ENCODE assay signal across 1 cellular context in genomic region chr19:54388803-54389144, GRCh38.
TF ChIP-seq lines count a peak whose summit lies in the region.

No MANE protein-coding gene starts in this region.

TF ChIP-seq in WTC11, 78 proteins besides CTCF, POLR2A, EP300 and RAD21 (continued from another document):
- TF ChIP-seq ATF2 (CRISPR knock-in tag; IDR thresholded peaks at IDR 0.05; ENCODE audit: borderline replicate concordance, low read depth) (no peak), FOXP1 (CRISPR knock-in tag; IDR thresholded peaks at IDR 0.05; ENCODE audit: borderline replicate concordance) (no peak), NR1H2 (CRISPR knock-in tag; IDR thresholded peaks at IDR 0.05) (no peak), MXD4 (CRISPR knock-in tag; IDR thresholded peaks at IDR 0.05; ENCODE audit: borderline replicate concordance) (no peak), TP53 (CRISPR knock-in tag; IDR thresholded peaks at IDR 0.05) (no peak), HMGXB4 (CRISPR knock-in tag; IDR thresholded peaks at IDR 0.05) (no peak)
- TF ChIP-seq, protein P1, sequence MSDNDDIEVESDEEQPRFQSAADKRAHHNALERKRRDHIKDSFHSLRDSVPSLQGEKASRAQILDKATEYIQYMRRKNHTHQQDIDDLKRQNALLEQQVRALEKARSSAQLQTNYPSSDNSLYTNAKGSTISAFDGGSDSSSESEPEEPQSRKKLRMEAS (CRISPR knock-in tag; IDR thresholded peaks at IDR 0.05), result no peak
- TF ChIP-seq, protein P2, sequence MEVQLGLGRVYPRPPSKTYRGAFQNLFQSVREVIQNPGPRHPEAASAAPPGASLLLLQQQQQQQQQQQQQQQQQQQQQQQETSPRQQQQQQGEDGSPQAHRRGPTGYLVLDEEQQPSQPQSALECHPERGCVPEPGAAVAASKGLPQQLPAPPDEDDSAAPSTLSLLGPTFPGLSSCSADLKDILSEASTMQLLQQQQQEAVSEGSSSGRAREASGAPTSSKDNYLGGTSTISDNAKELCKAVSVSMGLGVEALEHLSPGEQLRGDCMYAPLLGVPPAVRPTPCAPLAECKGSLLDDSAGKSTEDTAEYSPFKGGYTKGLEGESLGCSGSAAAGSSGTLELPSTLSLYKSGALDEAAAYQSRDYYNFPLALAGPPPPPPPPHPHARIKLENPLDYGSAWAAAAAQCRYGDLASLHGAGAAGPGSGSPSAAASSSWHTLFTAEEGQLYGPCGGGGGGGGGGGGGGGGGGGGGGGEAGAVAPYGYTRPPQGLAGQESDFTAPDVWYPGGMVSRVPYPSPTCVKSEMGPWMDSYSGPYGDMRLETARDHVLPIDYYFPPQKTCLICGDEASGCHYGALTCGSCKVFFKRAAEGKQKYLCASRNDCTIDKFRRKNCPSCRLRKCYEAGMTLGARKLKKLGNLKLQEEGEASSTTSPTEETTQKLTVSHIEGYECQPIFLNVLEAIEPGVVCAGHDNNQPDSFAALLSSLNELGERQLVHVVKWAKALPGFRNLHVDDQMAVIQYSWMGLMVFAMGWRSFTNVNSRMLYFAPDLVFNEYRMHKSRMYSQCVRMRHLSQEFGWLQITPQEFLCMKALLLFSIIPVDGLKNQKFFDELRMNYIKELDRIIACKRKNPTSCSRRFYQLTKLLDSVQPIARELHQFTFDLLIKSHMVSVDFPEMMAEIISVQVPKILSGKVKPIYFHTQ (CRISPR knock-in tag; IDR thresholded peaks at IDR 0.05), result no peak
